In genomic region chr1:209648931-209649776, GRCh38 we compare ENCODE assay signal across 8 cellular contexts. TPM values are rescaled to one million over a fixed set of nuclear protein-coding genes. Genes with fewer than 3 reads are reported as not detected.
A peak's percentile ranks its signal among the peaks of the same experiment; 100 is the strongest.
DNase-seq lines count a peak whose midpoint lies in the region; ATAC-seq and TF ChIP-seq lines count a peak whose summit lies in the region.

No MANE protein-coding gene starts in this region.

- no peak overlapping the region for H3K4me3 Mint-ChIP-seq in stimulated activated effector memory CD8-positive, alpha-beta T cell treated with anti-CD3 and anti-CD28 coated beads, Interleukin-12 subunit alpha, Interleukin-12 subunit beta, amount 100 ng/mL, for 72 hours

- TF ChIP-seq POLR2A in thyroid gland (IDR thresholded peaks at IDR 0.05), result no peak

- H3K27ac Mint-ChIP-seq in stimulated activated effector memory CD8-positive, alpha-beta T cell treated with anti-CD3 and anti-CD28 coated beads, Interleukin-12 subunit alpha, Interleukin-12 subunit beta, amount 100 ng/mL, for 72 hours, result peak overlapping the region; percentile 49

- H3K4me1 ChIP-seq in thyroid gland, result peaks cover 15 to 65% of the 10 kb centered on the region in 2 donors

- TF ChIP-seq CTCF in HL-60 (IDR thresholded peaks at IDR 0.05; ENCODE audit: insufficient read depth, low read length), result no peak
- no peak for TF ChIP-seq CTCF in thyroid gland (IDR thresholded peaks at IDR 0.05)

- no peaks in the 10 kb centered on the region for H3K9me3 ChIP-seq in thyroid gland

- peaks cover 46% of the 10 kb centered on the region for H3K4me1 Mint-ChIP-seq in stimulated activated effector memory CD8-positive, alpha-beta T cell treated with anti-CD3 and anti-CD28 coated beads, Interleukin-12 subunit alpha, Interleukin-12 subunit beta, amount 100 ng/mL, for 72 hours

- H3K36me3 Mint-ChIP-seq in stimulated activated effector memory CD8-positive, alpha-beta T cell treated with anti-CD3 and anti-CD28 coated beads, Interleukin-12 subunit alpha, Interleukin-12 subunit beta, amount 100 ng/mL, for 72 hours, result no peaks in the 10 kb centered on the region

- intact Hi-C loops in thyroid gland (cut with DNase I), result no loop called here

- DNase-seq in HL-60 (ENCODE audit: low read depth in 1 of 2, low spot score in 1 of 2) (peak; percentile 50 to 77), SW 1271 (lab: John Stamatoyannopoulos, UW) (peak; percentile 41 to 73), globus pallidus (ENCODE audit: low spot score) (peak; percentile 29), NCI-H345 treated with DMSO at 0.1 percent for 48 hours (lab: John Stamatoyannopoulos, UW; ENCODE audit: unreplicated experiment) (no peak), HuH-7 (ENCODE audit: low spot score) (no peak), thyroid gland (no peak)
- DNase-seq in stimulated activated effector memory CD8-positive, alpha-beta T cell treated with anti-CD3 and anti-CD28 coated beads, Interleukin-12 subunit alpha, Interleukin-12 subunit beta, amount 100 ng/mL, for 72 hours (ENCODE audit: low spot score in 2 of 2), result no peak
- no peak for DNase-seq in stimulated activated CD4-positive, alpha-beta T cell treated with anti-CD3 and anti-CD28 coated beads, Interleukin-2, amount 100 ng/mL, for 48 hours

- no peaks in the 10 kb centered on the region for H3K36me3 ChIP-seq in thyroid gland

- no peak overlapping the region for H3K27ac ChIP-seq in HL-60 (replicated peaks)
- H3K27ac ChIP-seq in thyroid gland, result peak overlapping the region in 1 of 3 donors; percentile 44

- no peaks in the 10 kb centered on the region for H3K27me3 ChIP-seq in HL-60 (ENCODE audit: insufficient read depth, poor library complexity, severe bottlenecking)
- no peaks in the 10 kb centered on the region for H3K27me3 ChIP-seq in thyroid gland

- H3K4me3 ChIP-seq in HL-60 (replicated peaks; ENCODE audit: insufficient read depth, low read length) (no peak overlapping the region), thyroid gland (replicated peaks in 1 of 3) (no peak overlapping the region)

- 56 to 61% methylated on average over 6 of the region's 6 CpGs for WGBS in thyroid gland, 2 donors

- no peaks in the 10 kb centered on the region for H3K9me3 Mint-ChIP-seq in stimulated activated effector memory CD8-positive, alpha-beta T cell treated with anti-CD3 and anti-CD28 coated beads, Interleukin-12 subunit alpha, Interleukin-12 subunit beta, amount 100 ng/mL, for 72 hours

- peak; percentile 14 for ATAC-seq in stimulated activated effector memory CD8-positive, alpha-beta T cell treated with anti-CD3 and anti-CD28 coated beads, Interleukin-12 subunit alpha, Interleukin-12 subunit beta, amount 100 ng/mL, for 72 hours

RNA-seq across cellular contexts. Expression of gene LAMB3, which starts 3.1 kb away (rescaled TPM):
- total RNA-seq in thyroid gland, result 1 to 10 TPM in 3 of 4 donors, under 1 TPM in 1; 0.56 to 5.6 (median 2.7) TPM

RNA-seq across cellular contexts. Expression of gene G0S2, which starts 26.1 kb away (rescaled TPM):
- 10 to 100 TPM in 2 of 4 donors, 1 to 10 TPM in 2; 6.5 to 43.7 (median 10.7) TPM for total RNA-seq in thyroid gland

RNA-seq across cellular contexts. Expression of gene HSD11B1, which starts 55.5 kb away (rescaled TPM):
- 10 to 100 TPM in 1 of 4 donors, 1 to 10 TPM in 3; 1.1 to 20.7 (median 2.4) TPM for total RNA-seq in thyroid gland

Comparison
In these comparisons a context has a peak if more than half of its experiments do, and no peak if none do; other contexts are left out.
1. DNase-seq: peak in HL-60 (2 of 2), SW 1271 (2 of 2) and globus pallidus (single experiment); none in stimulated activated effector memory CD8-positive, alpha-beta T cell treated with anti-CD3 and anti-CD28 coated beads, Interleukin-12 subunit alpha, Interleukin-12 subunit beta, amount 100 ng/mL, for 72 hours (0 of 2), stimulated activated CD4-positive, alpha-beta T cell treated with anti-CD3 and anti-CD28 coated beads, Interleukin-2, amount 100 ng/mL, for 48 hours (0 of 2), NCI-H345 treated with DMSO at 0.1 percent for 48 hours (single experiment), HuH-7 (single experiment) and thyroid gland (0 of 2).